Comparison of ENCODE assay signal across 8 cellular contexts in the genomic region with DNA sequence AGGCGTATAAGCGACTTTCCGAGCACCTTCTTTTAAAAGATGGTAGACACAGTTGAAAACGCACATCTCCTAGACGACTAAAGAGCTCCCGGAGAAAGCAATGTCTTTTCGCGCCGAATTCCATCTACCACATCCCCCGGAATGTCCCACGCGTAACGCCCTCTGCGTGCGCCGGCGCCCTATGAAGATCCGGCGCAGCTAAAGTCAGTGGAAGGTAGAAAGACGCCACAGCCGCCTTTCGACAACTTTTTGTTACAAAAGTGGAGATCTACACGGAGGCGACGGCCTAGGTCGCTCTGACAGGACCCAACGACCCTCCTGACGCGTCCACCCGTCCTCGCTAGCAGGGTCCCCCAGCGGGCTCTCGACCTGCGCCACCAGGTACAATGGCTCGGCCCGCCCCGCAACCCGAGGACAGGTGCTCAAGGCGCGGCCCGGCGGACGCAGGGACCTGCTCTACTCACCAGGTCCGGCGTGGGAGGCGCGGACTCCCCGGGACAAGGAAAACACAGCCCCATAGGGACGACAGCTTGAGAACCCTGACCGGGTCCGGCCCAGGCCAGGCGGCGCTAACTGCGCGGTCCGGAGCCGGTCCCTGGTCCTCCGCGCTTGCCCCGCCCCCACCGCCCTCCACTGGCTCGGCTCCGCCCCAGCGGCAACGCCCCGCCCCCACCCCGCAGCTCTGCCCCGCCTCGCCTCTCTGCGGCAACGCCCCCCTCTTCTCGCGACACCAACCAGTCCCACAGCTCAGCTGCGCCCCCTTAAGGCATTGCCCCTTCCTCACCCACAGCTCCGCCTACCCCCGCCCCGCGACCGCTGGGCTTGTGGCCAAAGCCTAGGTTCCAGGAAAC. TPM values are rescaled to one million over a fixed set of nuclear protein-coding genes. Genes with fewer than 3 reads are reported as not detected.
DNase-seq lines count a peak whose midpoint lies in the region; ATAC-seq and TF ChIP-seq lines count a peak whose summit lies in the region.

A gene with protein sequence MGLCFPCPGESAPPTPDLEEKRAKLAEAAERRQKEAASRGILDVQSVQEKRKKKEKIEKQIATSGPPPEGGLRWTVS (minus strand): TSS at position 571 of the 851 bp plus-strand sequence. CDS start 53 bp downstream, at position 518.

- no peaks in the 10 kb centered on the region for H3K9me3 Mint-ChIP-seq in nephron progenitor cell
- no peaks in the 10 kb centered on the region for H3K9me3 Mint-ChIP-seq in stimulated activated naive CD8-positive, alpha-beta T cell treated with anti-CD3 and anti-CD28 coated beads, Interleukin-15, Interleukin-2, amounts not matched to agents 100 ng/mL and 50 ng/mL, for 24 hours

- H3K4me2 ChIP-seq in GM23248 (ENCODE audit: unreplicated experiment): peak within 1 kb of the TSS; percentile 60

- H3K36me3 ChIP-seq in GM23248 (ENCODE audit: low read depth): no peaks in the 10 kb centered on the region
- H3K36me3 ChIP-seq in RWPE2 (ENCODE audit: low read depth): peaks cover 19% of the 10 kb centered on the region

- H3K4me1 Mint-ChIP-seq in nephron progenitor cell: peaks cover 15% of the 10 kb centered on the region
- H3K4me1 Mint-ChIP-seq in stimulated activated naive CD8-positive, alpha-beta T cell treated with anti-CD3 and anti-CD28 coated beads, Interleukin-15, Interleukin-2, amounts not matched to agents 100 ng/mL and 50 ng/mL, for 24 hours (ENCODE audit: low read depth): peaks cover 16% of the 10 kb centered on the region

- H4K20me1 ChIP-seq in GM23248 (ENCODE audit: insufficient read depth): no peaks in the 10 kb centered on the region

- peaks cover 17% of the 10 kb centered on the region for H3K27me3 Mint-ChIP-seq in nephron progenitor cell (ENCODE audit: low read depth, poor library complexity)
- H3K27me3 Mint-ChIP-seq in stimulated activated naive CD8-positive, alpha-beta T cell treated with anti-CD3 and anti-CD28 coated beads, Interleukin-15, Interleukin-2, amounts not matched to agents 100 ng/mL and 50 ng/mL, for 24 hours: no peaks in the 10 kb centered on the region

- DNase-seq in EL (peak; percentile 87), GM23248 (peak; percentile 76), Kasumi-1 (lab: John Stamatoyannopoulos, UW) (peak; percentile 89 to 91), RWPE2 (ENCODE audit: low spot score) (peak; percentile 92), fibroblast of the conjunctiva (ENCODE audit: low read depth) (peak; percentile 80), nephron progenitor cell (peak; percentile 95)
- peak; percentile 97 for DNase-seq in activated effector memory CD4-positive, alpha-beta T cell treated with anti-CD3 and anti-CD28 coated beads, Interleukin-2, amount 50 U/mL, for 16 hours

- WGBS in GM23248 (ENCODE audit: low coverage in 1 of 2, low lambda C conversion rate in 2 of 2, missing lambda C conversion rate in 2 of 2), 2 experiments: 4 to 6% methylated on average over 59 to 78 of the region's 79 CpGs

- no peak within 1 kb of the TSS for H3K27ac ChIP-seq in GM23248
- H3K27ac ChIP-seq in RWPE2 (ENCODE audit: poor library complexity, severe bottlenecking): peak within 1 kb of the TSS; percentile 33

- peak; percentile 80 for ATAC-seq in RWPE2 (ENCODE audit: low read depth)

- peak within 1 kb of the TSS; percentile 90 for H2AFZ ChIP-seq in GM23248

- H3K27me3 ChIP-seq in GM23248 (replicated peaks; ENCODE audit: insufficient read depth) (no peaks in the 10 kb centered on the region), RWPE2 (ENCODE audit: insufficient read depth, poor library complexity, severe bottlenecking) (no peaks in the 10 kb centered on the region)

- H3K4me1 ChIP-seq in GM23248 (ENCODE audit: insufficient read depth) (no peaks in the 10 kb centered on the region), RWPE2 (ENCODE audit: insufficient read depth, poor library complexity, severe bottlenecking) (peaks cover 10% of the 10 kb centered on the region)

- H3K4me3 ChIP-seq in GM23248 (peak within 1 kb of the TSS; percentile 74), RWPE2 (ENCODE audit: severe bottlenecking) (peak within 1 kb of the TSS; percentile 93)

- H3K79me2 ChIP-seq in GM23248 (ENCODE audit: insufficient read depth): no peaks in the 10 kb centered on the region

- H3K9me3 ChIP-seq in GM23248 (ENCODE audit: low read depth): no peaks in the 10 kb centered on the region
- H3K9me3 ChIP-seq in RWPE2 (ENCODE audit: severe bottlenecking): no peaks in the 10 kb centered on the region

- H3F3A ChIP-seq in GM23248 (ENCODE audit: insufficient read depth): no peaks in the 10 kb centered on the region

- no peaks in the 10 kb centered on the region for H3K9me2 ChIP-seq in GM23248 (ENCODE audit: insufficient read depth)

- in situ Hi-C loops in GM23248 (cut with MboI): no loop called here

- peak; percentile 81 for TF ChIP-seq CTCF in RWPE2 (IDR thresholded peaks at IDR 0.05; ENCODE audit: poor library complexity, severe bottlenecking)
- peak; percentile 56 for TF ChIP-seq CTCF in nephron progenitor cell (IDR thresholded peaks at IDR 0.05)

- H3K4me3 Mint-ChIP-seq in nephron progenitor cell: peak within 1 kb of the TSS; percentile 90
- peak within 1 kb of the TSS; percentile 86 for H3K4me3 Mint-ChIP-seq in stimulated activated naive CD8-positive, alpha-beta T cell treated with anti-CD3 and anti-CD28 coated beads, Interleukin-15, Interleukin-2, amounts not matched to agents 100 ng/mL and 50 ng/mL, for 24 hours

- H3K36me3 Mint-ChIP-seq in nephron progenitor cell (ENCODE audit: low read depth): no peaks in the 10 kb centered on the region
- peaks cover 26% of the 10 kb centered on the region for H3K36me3 Mint-ChIP-seq in stimulated activated naive CD8-positive, alpha-beta T cell treated with anti-CD3 and anti-CD28 coated beads, Interleukin-15, Interleukin-2, amounts not matched to agents 100 ng/mL and 50 ng/mL, for 24 hours (ENCODE audit: low read depth)

- H3K27ac Mint-ChIP-seq in nephron progenitor cell: no peak within 1 kb of the TSS
- H3K27ac Mint-ChIP-seq in stimulated activated naive CD8-positive, alpha-beta T cell treated with anti-CD3 and anti-CD28 coated beads, Interleukin-15, Interleukin-2, amounts not matched to agents 100 ng/mL and 50 ng/mL, for 24 hours: peak within 1 kb of the TSS; percentile 86

- H3K9ac ChIP-seq in GM23248: peak within 1 kb of the TSS; percentile 54

RNA-seq across cellular contexts. Expression of the gene that starts here (rescaled TPM):
- 0.51 and 0.54 TPM in 2 replicates for total RNA-seq in GM23248 (2014; rRNA removed; shearing (Covaris generic))
- 2.4 and 4.2 TPM in 2 replicates for polyA plus RNA-seq in GM23248 (2016; fragmentation: Nextera tagmentation; extraction: Ambion mirVana)
